ENCODE assay signal across 8 cellular contexts in the genomic region with DNA sequence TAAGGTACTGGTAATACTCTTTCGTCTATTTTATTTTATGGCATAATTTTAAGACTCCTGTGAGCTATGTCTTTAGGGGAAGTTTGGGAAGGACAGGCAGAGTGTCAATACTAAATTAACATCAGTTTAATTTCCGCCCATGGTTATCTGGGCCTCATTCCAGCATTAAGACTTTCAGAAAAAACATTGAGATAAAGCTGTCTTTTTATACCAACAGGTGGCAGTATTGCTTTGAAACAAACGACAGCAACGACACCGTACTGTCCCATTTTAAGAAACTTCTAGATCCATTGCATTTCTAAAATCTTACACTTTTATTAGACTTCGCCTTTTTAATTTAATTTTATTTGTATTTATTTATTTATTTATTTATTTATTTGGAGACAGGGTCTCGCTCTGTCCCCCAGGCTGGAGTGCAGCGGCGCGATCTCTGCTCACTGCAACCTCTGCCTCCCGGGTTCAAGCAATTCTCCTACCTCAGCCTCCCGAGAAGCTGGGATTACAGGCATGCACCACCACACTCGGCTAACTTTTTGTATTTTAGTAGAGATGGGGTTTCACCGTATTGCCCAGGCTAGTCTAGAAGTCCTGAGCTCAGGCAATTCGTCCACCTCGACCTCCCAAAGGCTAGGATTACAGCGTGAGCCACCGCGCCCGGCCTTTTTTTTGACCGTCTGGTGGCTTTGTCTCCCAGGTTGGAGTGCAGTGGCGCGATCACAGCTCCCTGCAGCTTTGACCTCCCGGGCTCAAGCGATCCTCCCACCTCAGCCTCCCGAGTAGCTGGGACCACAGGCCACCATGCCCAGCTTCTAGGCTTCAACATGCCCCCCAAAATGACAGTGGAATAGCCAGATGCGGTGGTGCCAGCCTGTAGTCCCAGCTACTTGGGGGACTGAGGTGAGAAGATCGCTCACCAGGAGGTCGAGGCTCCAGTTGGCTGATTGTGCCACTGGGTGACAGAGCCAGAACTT.
A peak's percentile ranks its signal among the peaks of the same experiment; 100 is the strongest.
DNase-seq lines count a peak whose midpoint lies in the region; ATAC-seq and TF ChIP-seq lines count a peak whose summit lies in the region.

No MANE protein-coding gene starts in this region.

- peak; percentile 57 to 66 for DNase-seq in AML-193 (lab: John Stamatoyannopoulos, UW)
- DNase-seq in GM13977 (ENCODE audit: low spot score) = peak; percentile 60
- peak; percentile 72 for DNase-seq in NB4 (ENCODE audit: low read depth)
- DNase-seq in SKM-1 treated with dmso at 0.1 percent for 144 hours (lab: John Stamatoyannopoulos, UW; ENCODE audit: unreplicated experiment) = peak; percentile 55
- DNase-seq in fibroblast of gingiva (ENCODE audit: low read depth) = peak; percentile 76
- DNase-seq in neural progenitor cell (ENCODE audit: low spot score) = peak; percentile 55

- H3K4me3 ChIP-seq in NB4 (ENCODE audit: low read depth, low read length) = no peak overlapping the region
- no peak overlapping the region for H3K4me3 ChIP-seq in neural progenitor cell

- no peak overlapping the region for H3K4me2 ChIP-seq in neural progenitor cell

- peaks cover 5% of the 10 kb centered on the region for H3K27me3 Mint-ChIP-seq in neural progenitor cell (ENCODE audit: insufficient read depth, low read depth)

- ATAC-seq in HG03439 (IDR thresholded peaks at IDR 0.05; ENCODE audit: unreplicated experiment) (no peak), HG02840 (IDR thresholded peaks at IDR 0.05; ENCODE audit: low FRiP score, unreplicated experiment) (no peak)

- no peaks in the 10 kb centered on the region for H3K36me3 Mint-ChIP-seq in neural progenitor cell

- no peaks in the 10 kb centered on the region for H3K79me2 ChIP-seq in neural progenitor cell (ENCODE audit: low read depth)

- peaks cover 28% of the 10 kb centered on the region for H3K4me1 Mint-ChIP-seq in neural progenitor cell

- no peak overlapping the region for H3K9ac ChIP-seq in neural progenitor cell

- TF ChIP-seq POLR2A in NB4 (IDR thresholded peaks at IDR 0.05; ENCODE audit: extremely low read depth, insufficient read length) = no peak

- no peaks in the 10 kb centered on the region for H4K20me1 ChIP-seq in neural progenitor cell (ENCODE audit: low read depth)

- H3K27me3 ChIP-seq in neural progenitor cell = no peaks in the 10 kb centered on the region

- H2AFZ ChIP-seq in neural progenitor cell (replicated peaks) = no peak overlapping the region

- peaks cover 14% of the 10 kb centered on the region for H3F3A ChIP-seq in neural progenitor cell (ENCODE audit: low read depth)

- H3K27ac ChIP-seq in neural progenitor cell = no peak overlapping the region

- H3K27ac Mint-ChIP-seq in neural progenitor cell = no peak overlapping the region

- no peak overlapping the region for H3K4me3 Mint-ChIP-seq in neural progenitor cell

- H3K36me3 ChIP-seq in neural progenitor cell = no peaks in the 10 kb centered on the region

- in situ Hi-C loops in GM13977 (cut with MboI; ENCODE audit: low pct_unique_long_range_greater_than_20kb, low sequenced_read_pairs, unreplicated experiment) = no loop called here

- peaks cover 25% of the 10 kb centered on the region for H3K4me1 ChIP-seq in neural progenitor cell

- peaks cover 3% of the 10 kb centered on the region for H3K9me3 Mint-ChIP-seq in neural progenitor cell

- TF ChIP-seq CTCF in GM13977 (IDR thresholded peaks at IDR 0.05; ENCODE audit: extremely low read depth, insufficient read depth, missing control alignments) (peak; percentile 61), NB4 (IDR thresholded peaks at IDR 0.05; ENCODE audit: low read depth, low read length) (peak; percentile 48), neural progenitor cell (IDR thresholded peaks at IDR 0.05) (peak; percentile 66)

- H3K9me3 ChIP-seq in neural progenitor cell (ENCODE audit: low read depth) = peaks cover 7% of the 10 kb centered on the region
